In the genomic region with DNA sequence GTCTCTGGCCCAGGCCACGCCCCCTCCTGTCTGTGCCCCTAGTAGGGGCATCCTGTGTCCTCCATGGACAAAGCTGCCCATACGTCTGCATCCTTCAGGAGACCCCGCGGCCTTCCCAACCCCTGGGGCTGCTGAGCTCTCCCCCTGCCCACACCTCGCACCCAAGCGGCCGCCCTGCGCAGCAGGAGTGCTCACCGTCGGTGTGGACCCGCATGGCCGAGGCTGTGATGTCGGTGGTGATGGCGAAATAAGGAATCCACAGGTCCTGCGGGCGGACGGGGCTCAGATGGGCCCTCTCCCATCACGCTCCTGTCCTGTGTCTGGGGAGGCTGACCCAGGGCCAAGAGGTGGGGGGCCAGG, we compare ENCODE assay signal across 33 cellular contexts. TPM values are rescaled to one million over a fixed set of nuclear protein-coding genes. Genes with fewer than 3 reads are reported as not detected.
"Had no signal": no experiment of that assay in that cellular context is flagged by ENCODE, and none has a peak within 500 bp of the region (broad histone marks: within the 10 kb centered on the region; RNA-seq: fewer than 3 reads in every experiment).

No MANE protein-coding gene starts in this region.

- H3K4me3 ChIP-seq: cardiac muscle cell, coronary artery, dorsolateral prefrontal cortex, gastroesophageal sphincter, hepatocyte, sigmoid colon, upper lobe of left lung had no signal

- H3K27ac Mint-ChIP-seq: activated B cell treated with CpG ODN at 0.5 μM for 24 hours; activated naive CD4-positive, alpha-beta T cell treated with anti-CD3 and anti-CD28 coated beads, Interleukin-2, amount 50 U/mL, for 24 hours; activated T-helper 1 cell treated with anti-CD3 and anti-CD28 coated beads, Interleukin-12 subunit alpha, Interleukin-12 subunit beta, Interleukin-2, Interleukin-4 antibody, amounts not matched to agents 30 ng/mL and 10 ng/mL and 1 ng/mL, durations not matched to agents 14 hours and 24 hours and 36 hours; progenitor cell of endocrine pancreas; stimulated activated naive CD8-positive, alpha-beta T cell treated with anti-CD3 and anti-CD28 coated beads, Interleukin-15, amount 100 ng/mL, for 72 hours; T-helper 2 cell treated with Interferon-gamma antibody and Interleukin-4, amounts not matched to agents 5 μg/mL and 100 μg/mL, for 36 hours had no signal

- H3K79me2 ChIP-seq: hepatocyte had no signal

- H3K9me3 Mint-ChIP-seq: activated B cell treated with CpG ODN at 0.5 μM for 24 hours; activated naive CD4-positive, alpha-beta T cell treated with anti-CD3 and anti-CD28 coated beads, Interleukin-2, amount 50 U/mL, for 24 hours; activated T-helper 1 cell treated with anti-CD3 and anti-CD28 coated beads, Interleukin-12 subunit alpha, Interleukin-12 subunit beta, Interleukin-2, Interleukin-4 antibody, amounts not matched to agents 30 ng/mL and 10 ng/mL and 1 ng/mL, durations not matched to agents 14 hours and 24 hours and 36 hours; brain; memory B cell; neural crest cell; stimulated activated effector memory CD8-positive, alpha-beta T cell treated with anti-CD3 and anti-CD28 coated beads, Interleukin-12 subunit alpha, Interleukin-12 subunit beta, amount 100 ng/mL, for 72 hours; stimulated activated naive CD8-positive, alpha-beta T cell treated with anti-CD3 and anti-CD28 coated beads, Interleukin-15, amount 100 ng/mL, for 72 hours; T-helper 2 cell treated with Interferon-gamma antibody and Interleukin-4, amounts not matched to agents 5 μg/mL and 100 μg/mL, for 36 hours had no signal

- DNase-seq: activated B cell treated with CpG ODN at 0.5 μM for 24 hours; activated CD4-positive, alpha-beta T cell treated with anti-CD3 and anti-CD28 coated beads, Interleukin-2, amount 50 U/mL, for 1 hour; activated gamma-delta T cell; activated T-cell treated with anti-CD3 and anti-CD28 coated beads for 4 hours; anterior cingulate cortex; effector memory CD4-positive, alpha-beta T cell; erythroblast; midbrain; naive thymus-derived CD4-positive, alpha-beta T cell; occipital lobe; small intestine; stimulated activated CD4-positive, alpha-beta T cell treated with anti-CD3 and anti-CD28 coated beads, Interleukin-4, amount 100 ng/mL, for 24 hours; stimulated activated naive CD8-positive, alpha-beta T cell treated with anti-CD3 and anti-CD28 coated beads, Interleukin-15, amount 100 ng/mL, for 72 hours; T-helper 1 cell had no signal

- H2AFZ ChIP-seq: hepatocyte had no signal

- H3K36me3 ChIP-seq: cardiac muscle cell, sigmoid colon, upper lobe of left lung had no signal

- H3K4me1 Mint-ChIP-seq: neural crest cell had no signal

- H3K4me2 ChIP-seq: hepatocyte had no signal

- H3K9me3 ChIP-seq: gastroesophageal sphincter, sigmoid colon, upper lobe of left lung had no signal

- ATAC-seq: gastroesophageal sphincter; left colon; naive thymus-derived CD4-positive, alpha-beta T cell; stimulated activated effector memory CD8-positive, alpha-beta T cell treated with anti-CD3 and anti-CD28 coated beads, Interleukin-12 subunit alpha, Interleukin-12 subunit beta, amount 100 ng/mL, for 72 hours; stimulated activated naive CD8-positive, alpha-beta T cell treated with anti-CD3 and anti-CD28 coated beads, Interleukin-15, amount 100 ng/mL, for 72 hours had no signal

- H3K36me3 Mint-ChIP-seq: activated naive CD4-positive, alpha-beta T cell treated with anti-CD3 and anti-CD28 coated beads, Interleukin-2, amount 50 U/mL, for 24 hours; brain; memory B cell; naive thymus-derived CD4-positive, alpha-beta T cell had no signal

- H3K4me3 Mint-ChIP-seq: activated B cell treated with CpG ODN at 0.5 μM for 24 hours; activated naive CD4-positive, alpha-beta T cell treated with anti-CD3 and anti-CD28 coated beads, Interleukin-2, amount 50 U/mL, for 24 hours; activated T-helper 1 cell treated with anti-CD3 and anti-CD28 coated beads, Interleukin-12 subunit alpha, Interleukin-12 subunit beta, Interleukin-2, Interleukin-4 antibody, amounts not matched to agents 30 ng/mL and 10 ng/mL and 1 ng/mL, durations not matched to agents 14 hours and 24 hours and 36 hours; brain; memory B cell; neural crest cell; T-helper 2 cell treated with Interferon-gamma antibody and Interleukin-4, amounts not matched to agents 5 μg/mL and 100 μg/mL, for 36 hours had no signal

- H3K27me3 Mint-ChIP-seq: activated B cell treated with CpG ODN at 0.5 μM for 24 hours; activated naive CD4-positive, alpha-beta T cell treated with anti-CD3 and anti-CD28 coated beads, Interleukin-2, amount 50 U/mL, for 24 hours; memory B cell had no signal

- H3K27ac ChIP-seq: cardiac muscle cell, coronary artery, dorsolateral prefrontal cortex, gastroesophageal sphincter, hepatocyte, sigmoid colon, upper lobe of left lung had no signal

- H3K27me3 ChIP-seq: dorsolateral prefrontal cortex, gastroesophageal sphincter, hepatocyte, sigmoid colon, upper lobe of left lung had no signal

RNA-seq across cellular contexts. Expression of gene ENTPD8, which starts 22.8 kb away (rescaled TPM):
- total RNA-seq: activated B cell treated with CpG ODN at 0.5 μM for 24 hours; activated T-helper 1 cell treated with anti-CD3 and anti-CD28 coated beads, Interleukin-12 subunit alpha, Interleukin-12 subunit beta, Interleukin-2, Interleukin-4 antibody, amounts not matched to agents 30 ng/mL and 10 ng/mL and 1 ng/mL, durations not matched to agents 14 hours and 24 hours and 36 hours; lower leg skin; naive thymus-derived CD4-positive, alpha-beta T cell had no signal
- polyA plus RNA-seq: fibroblast of lung; naive thymus-derived CD4-positive, alpha-beta T cell had no signal

RNA-seq across cellular contexts. Expression of gene NOXA1, which starts 40.7 kb away (rescaled TPM):
- total RNA-seq: fibroblast of villous mesenchyme had no signal
